In genomic region chr11:21636561-21636960, GRCh38 we compare ENCODE assay signal across 21 cellular contexts.
A peak's percentile ranks its signal among the peaks of the same experiment; 100 is the strongest.
DNase-seq lines count a peak whose midpoint lies in the region; ATAC-seq and TF ChIP-seq lines count a peak whose summit lies in the region.
"Had no signal": no experiment of that assay in that cellular context is flagged by ENCODE, and none has a peak within 500 bp of the region (broad histone marks: within the 10 kb centered on the region; RNA-seq: fewer than 3 reads in every experiment).

No MANE protein-coding gene starts in this region.

- DNase-seq in CD14-positive monocyte (ENCODE audit: low spot score) (no peak), NCI-H69 (lab: John Stamatoyannopoulos, UW) (peak; percentile 43), RWPE1 (ENCODE audit: low spot score) (no peak), NCI-H345 (lab: John Stamatoyannopoulos, UW) (no peak), HUDEP-2 (lab: John Stamatoyannopoulos, UW; ENCODE audit: unreplicated experiment in 76 of 76) (no peak)
- DNase-seq: CD4-positive, alpha-beta T cell; CD8-positive, alpha-beta memory T cell; DMS 273 treated with DMSO at 0.1 percent for 48 hours; DMS79; EL; GDM1; GM23248; H7; HCEC 1CT had no signal

- CTCF ChIA-PET in RWPE1 (lab: Yijun Ruan, JAX): no interaction called here

- no peak for TF ChIP-seq CTCF in CD14-positive monocyte (IDR thresholded peaks at IDR 0.05)
- TF ChIP-seq CTCF in RWPE1 (conservative IDR thresholded peaks at IDR 0.05; ENCODE audit: low read depth): no peak

- POLR2A ChIA-PET in RWPE1 (lab: Yijun Ruan, JAX; ENCODE audit: low non-redundant PET): no interaction called here

- peaks cover 43% of the 10 kb centered on the region for H3K4me1 Mint-ChIP-seq in CD14-positive monocyte
- H3K4me1 Mint-ChIP-seq: CD8-positive, alpha-beta memory T cell had no signal

- no peak overlapping the region for H3K27ac ChIP-seq in RWPE1
- H3K27ac ChIP-seq: 22Rv1, BLaER1, C4-2B, GM23248 had no signal

- peaks cover 0 to 2% (median 0%) of the 10 kb centered on the region in 7 donors for H3K9me3 Mint-ChIP-seq in CD14-positive monocyte
- H3K9me3 Mint-ChIP-seq: CD4-positive, alpha-beta T cell had no signal

- peaks cover 0 to 2% (median 0%) of the 10 kb centered on the region in 3 donors for H3K27me3 Mint-ChIP-seq in CD14-positive monocyte (ENCODE audit: low read depth in 3 of 3)
- H3K27me3 Mint-ChIP-seq: B cell; CD4-positive, alpha-beta T cell; CD8-positive, alpha-beta memory T cell had no signal

- peak overlapping the region in 5 of 7 donors; percentile 91 to 98 (median 98) for H3K27ac Mint-ChIP-seq in CD14-positive monocyte
- H3K27ac Mint-ChIP-seq: B cell; CD4-positive, alpha-beta T cell; CD8-positive, alpha-beta memory T cell had no signal

- intact Hi-C loops in CD14-positive monocyte (cut with micrococcal nuclease): no loop called here

- peak; percentile 63 for ATAC-seq in GM18907 (IDR thresholded peaks at IDR 0.05; ENCODE audit: unreplicated experiment)
- peak; percentile 46 for ATAC-seq in HG03432 (IDR thresholded peaks at IDR 0.05; ENCODE audit: unreplicated experiment)
- no peak for ATAC-seq in HG02970 (IDR thresholded peaks at IDR 0.05; ENCODE audit: low FRiP score, unreplicated experiment)

- H3K4me3 Mint-ChIP-seq in CD14-positive monocyte: no peak overlapping the region
- H3K4me3 Mint-ChIP-seq: B cell; CD4-positive, alpha-beta T cell; CD8-positive, alpha-beta memory T cell had no signal

- H3K36me3 Mint-ChIP-seq in CD14-positive monocyte: no peaks in the 10 kb centered on the region
- H3K36me3 Mint-ChIP-seq: CD8-positive, alpha-beta memory T cell had no signal
